ENCODE assay signal across 25 cellular contexts in the genomic region with DNA sequence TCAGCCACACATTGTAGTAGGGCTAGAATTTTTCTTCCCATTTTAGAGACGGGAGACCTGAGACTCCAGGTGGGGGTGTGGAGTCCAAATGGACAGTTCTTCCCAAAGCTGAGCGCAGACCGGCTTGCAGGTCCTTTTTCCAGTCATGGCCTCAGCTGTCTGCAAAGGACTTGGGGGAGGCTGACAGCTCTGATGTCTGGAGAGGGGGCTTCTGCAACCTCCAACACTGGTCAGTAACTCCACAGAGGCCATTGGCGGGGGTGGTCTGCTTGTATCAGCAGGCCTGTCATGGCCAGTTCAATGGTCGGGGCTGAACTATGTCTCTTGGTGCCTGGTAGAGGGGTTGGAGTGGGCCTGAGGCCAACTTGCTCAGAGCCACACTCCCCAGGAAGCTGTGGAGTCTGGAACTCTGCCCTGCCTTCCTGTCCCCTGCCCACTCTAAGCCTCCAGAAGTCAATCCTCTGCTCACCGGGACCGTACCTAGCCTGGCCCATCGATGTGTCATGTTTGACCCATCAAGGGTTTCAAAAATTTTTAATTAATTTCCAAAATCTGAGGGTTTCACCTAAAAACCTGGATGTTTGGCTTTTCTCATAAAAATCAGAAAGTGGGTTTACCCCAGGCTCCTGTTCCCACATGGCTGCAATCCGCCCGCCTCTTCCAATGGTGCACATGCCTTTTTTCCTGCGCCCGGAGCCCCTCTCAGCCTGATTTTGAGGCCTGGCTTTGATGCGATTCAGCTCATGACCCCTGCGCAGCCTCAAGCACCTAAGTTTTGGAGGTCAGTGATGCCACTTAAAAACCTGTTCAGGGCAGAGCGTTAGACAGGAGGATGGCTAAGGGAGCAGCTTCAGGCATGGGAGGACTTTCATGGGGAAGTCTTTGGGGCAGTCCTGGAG. TPM values are rescaled to one million over a fixed set of nuclear protein-coding genes. Genes with fewer than 3 reads are reported as not detected.
A peak's percentile ranks its signal among the peaks of the same experiment; 100 is the strongest.
DNase-seq lines count a peak whose midpoint lies in the region; ATAC-seq, FAIRE-seq and TF ChIP-seq lines count a peak whose summit lies in the region.
"Had no signal": no experiment of that assay in that cellular context is flagged by ENCODE, and none has a peak within 500 bp of the region (broad histone marks: within the 10 kb centered on the region; RNA-seq: fewer than 3 reads in every experiment).

No MANE protein-coding gene starts in this region.

- H3K4me3 Mint-ChIP-seq in chondrocyte (ENCODE audit: unreplicated experiment) (no peak overlapping the region), nephron (no peak overlapping the region)
- H3K4me3 Mint-ChIP-seq: B cell; CD4-positive, alpha-beta T cell; CD8-positive, alpha-beta T cell had no signal

- no peak overlapping the region for H3K23ac ChIP-seq in mesendoderm (ENCODE audit: low read length)

- no peaks in the 10 kb centered on the region for H3K36me3 ChIP-seq in HepG2 (replicated peaks in 1 of 2; ENCODE audit: control insufficient read depth in 1 of 2, insufficient read depth in 2 of 2, low read length in 2 of 2)
- no peaks in the 10 kb centered on the region for H3K36me3 ChIP-seq in right lobe of liver
- no peaks in the 10 kb centered on the region for H3K36me3 ChIP-seq in ovary
- H3K36me3 ChIP-seq in mesendoderm (ENCODE audit: control insufficient read depth, insufficient read depth, low read length) = no peaks in the 10 kb centered on the region
- H3K36me3 ChIP-seq: BLaER1 treated with 17β-estradiol and CSF1 and Interleukin-3, amounts not matched to agents 10 nM and 100 nM had no signal

- no peak overlapping the region for H2BK15ac ChIP-seq in mesendoderm (replicated peaks; ENCODE audit: low read depth)

- H3K4me3 ChIP-seq in HepG2 (replicated peaks in 1 of 3; ENCODE audit: insufficient read depth in 1 of 3, low read depth in 2 of 3, low read length in 3 of 3) (no peak overlapping the region), right lobe of liver (no peak overlapping the region), ovary (no peak overlapping the region), mesendoderm (ENCODE audit: low read length) (no peak overlapping the region)
- H3K4me3 ChIP-seq: A549; BLaER1 treated with 17β-estradiol and CSF1 and Interleukin-3, amounts not matched to agents 10 nM and 100 nM had no signal

- H2AFZ ChIP-seq in HepG2 (ENCODE audit: low read length) = no peak overlapping the region

- H3K18ac ChIP-seq in mesendoderm (ENCODE audit: low read length) = no peak overlapping the region

- CTCF ChIA-PET in HepG2 (lab: Yijun Ruan, JAX; ENCODE audit: low intra/inter-chr PET ratio, low total read pairs) = no interaction called here

- intact Hi-C loops in HepG2 (cut with micrococcal nuclease; ENCODE audit: unreplicated experiment) = no loop called here
- intact Hi-C loops in right lobe of liver (cut with DNase I) = no loop called here
- intact Hi-C loops in ovary (cut with DNase I) = no loop called here

- no peaks in the 10 kb centered on the region for H3K79me2 ChIP-seq in HepG2 (ENCODE audit: insufficient read depth, low read length)
- H3K79me2 ChIP-seq in mesendoderm (ENCODE audit: control insufficient read depth, insufficient read depth, low read length) = no peaks in the 10 kb centered on the region

- no peak for FAIRE-seq in HepG2 (lab: Jason Lieb, UNC)
- FAIRE-seq: A549, D721Med, G401.6, GM12891, GM19239 had no signal

- no peak overlapping the region for H2AK5ac ChIP-seq in mesendoderm (ENCODE audit: low read length)

- TF ChIP-seq POLR2A in HepG2 (IDR thresholded peaks at IDR 0.05; ENCODE audit: insufficient read depth in 1 of 2, low read depth in 2 of 2, low read length in 2 of 2) = peak; percentile 11 to 32; a peak in 1 of 4 replicates
- no peak for TF ChIP-seq POLR2A in right lobe of liver (IDR thresholded peaks at IDR 0.05)
- TF ChIP-seq POLR2A in ovary (IDR thresholded peaks at IDR 0.05) = no peak

- H4K8ac ChIP-seq in mesendoderm (ENCODE audit: low read depth, low read length) = no peak overlapping the region

- H3K9me3 ChIP-seq in HepG2 (ENCODE audit: low read length) (no peaks in the 10 kb centered on the region), right lobe of liver (no peaks in the 10 kb centered on the region), ovary (no peaks in the 10 kb centered on the region)
- H3K9me3 ChIP-seq: A549; BLaER1 treated with 17β-estradiol and CSF1 and Interleukin-3, amounts not matched to agents 10 nM and 100 nM; Caco-2 had no signal

- ATAC-seq in HepG2 (peak; percentile 7), right lobe of liver (no peak)
- ATAC-seq: A549; CD8-positive, alpha-beta T cell had no signal

- H3K4me1 Mint-ChIP-seq in chondrocyte (ENCODE audit: low read depth) = peaks cover 5% of the 10 kb centered on the region
- peaks cover 54% of the 10 kb centered on the region for H3K4me1 Mint-ChIP-seq in nephron
- H3K4me1 Mint-ChIP-seq: B cell had no signal

- BruUV-seq in HepG2 (replicated peaks; lab: Mats Ljungman, UMichigan) = no TSS peak

- no peak overlapping the region for H2BK5ac ChIP-seq in mesendoderm (ENCODE audit: low read length)

- no peak overlapping the region for H2BK120ac ChIP-seq in mesendoderm (ENCODE audit: low read depth, low read length)

- in situ Hi-C loops in HepG2 (cut with HindIII; ENCODE audit: extremely low pct_ligation_motif_present, low pct_unique_long_range_greater_than_20kb) = no loop called here

- TF ChIP-seq EP300 in HepG2 (IDR thresholded peaks at IDR 0.05; ENCODE audit: low read depth in 2 of 2, low read length in 2 of 2) = no peak
- no peak for TF ChIP-seq EP300 in HepG2 (CRISPR knock-in tag; IDR thresholded peaks at IDR 0.05; ENCODE audit: borderline replicate concordance)
- TF ChIP-seq EP300 in ovary (IDR thresholded peaks at IDR 0.05) = no peak

- no peak for TF ChIP-seq RAD21 in HepG2 (CRISPR knock-in tag; IDR thresholded peaks at IDR 0.05)

- H3K79me1 ChIP-seq in mesendoderm (ENCODE audit: low read length) = no peaks in the 10 kb centered on the region

- DNase-seq in HepG2 (ENCODE audit: low spot score) (no peak), right lobe of liver (no peak), chondrocyte (ENCODE audit: low spot score) (no peak), ovary (no peak), SKM-1 (lab: John Stamatoyannopoulos, UW; ENCODE audit: unreplicated experiment) (no peak), mesendoderm (no peak)
- DNase-seq: AML-193; Caco-2; Calu3; CD4-positive, alpha-beta T cell; CD8-positive, alpha-beta T cell; DMS79 treated with DMSO at 0.1 percent for 48 hours; GF-D8 had no signal

- H3K4me2 ChIP-seq in HepG2 (ENCODE audit: low read depth, low read length) = no peak overlapping the region
- H3K4me2 ChIP-seq in mesendoderm (ENCODE audit: low read length) = no peak overlapping the region
- H3K4me2 ChIP-seq: A549; BLaER1 treated with 17β-estradiol and CSF1 and Interleukin-3, amounts not matched to agents 10 nM and 100 nM had no signal

- peaks cover 7% of the 10 kb centered on the region for H3K27me3 Mint-ChIP-seq in chondrocyte (ENCODE audit: low read depth)
- H3K27me3 Mint-ChIP-seq in nephron (ENCODE audit: low read depth) = no peaks in the 10 kb centered on the region
- H3K27me3 Mint-ChIP-seq: CD4-positive, alpha-beta T cell had no signal

- no peak overlapping the region for H3K56ac ChIP-seq in mesendoderm (ENCODE audit: low read length)

- H3K4ac ChIP-seq in mesendoderm (ENCODE audit: low read depth, low read length) = no peak overlapping the region

- H3K27ac Mint-ChIP-seq in chondrocyte (ENCODE audit: unreplicated experiment) (peak overlapping the region; percentile 61), nephron (peak overlapping the region; percentile 56 to 86 (median 80))
- H3K27ac Mint-ChIP-seq: B cell; CD4-positive, alpha-beta T cell; CD8-positive, alpha-beta T cell had no signal

- no peak overlapping the region for H3K9ac ChIP-seq in HepG2 (ENCODE audit: insufficient read depth, low read depth, low read length)
- H3K9ac ChIP-seq in mesendoderm (ENCODE audit: low read length) = no peak overlapping the region
- H3K9ac ChIP-seq: BLaER1 treated with 17β-estradiol and CSF1 and Interleukin-3, amounts not matched to agents 10 nM and 100 nM had no signal

- no peaks in the 10 kb centered on the region for H3K27me3 ChIP-seq in HepG2 (ENCODE audit: control insufficient read depth in 1 of 2, insufficient read depth in 2 of 2, low read length in 2 of 2)
- H3K27me3 ChIP-seq in right lobe of liver = no peaks in the 10 kb centered on the region
- H3K27me3 ChIP-seq in ovary = no peaks in the 10 kb centered on the region
- H3K27me3 ChIP-seq in mesendoderm (ENCODE audit: insufficient read depth, low read length, poor library complexity) = no peaks in the 10 kb centered on the region
- H3K27me3 ChIP-seq: BLaER1 treated with 17β-estradiol and CSF1 and Interleukin-3, amounts not matched to agents 10 nM and 100 nM had no signal

- POLR2A ChIA-PET in HepG2 (lab: Yijun Ruan, JAX) = no interaction called here

- H3K36me3 Mint-ChIP-seq in chondrocyte (ENCODE audit: low read depth) (peaks cover 2% of the 10 kb centered on the region), nephron (ENCODE audit: low read depth) (no peaks in the 10 kb centered on the region)
- H3K36me3 Mint-ChIP-seq: CD8-positive, alpha-beta T cell had no signal

- no peaks in the 10 kb centered on the region for H3K9me3 Mint-ChIP-seq in chondrocyte (ENCODE audit: low read depth)
- no peaks in the 10 kb centered on the region for H3K9me3 Mint-ChIP-seq in nephron
- H3K9me3 Mint-ChIP-seq: CD4-positive, alpha-beta T cell; CD8-positive, alpha-beta T cell had no signal

- 92% methylated on average over 15 of the region's 15 CpGs for WGBS in HepG2 (ENCODE audit: low lambda C conversion rate)
- 87% methylated on average over 10 of the region's 15 CpGs for WGBS in right lobe of liver (ENCODE audit: insufficient coverage, low coverage, low lambda C conversion rate, missing lambda C conversion rate)
- WGBS in ovary, 3 donors = 85 to 87% (median 87%) methylated on average over 15 of the region's 15 CpGs
- WGBS in mesendoderm (ENCODE audit: extremely low coverage, insufficient coverage, low lambda C conversion rate) = no CpG with 5 or more reads among the region's 15 CpGs

- H4K5ac ChIP-seq in mesendoderm (ENCODE audit: low read length) = no peak overlapping the region

- H4K20me1 ChIP-seq in HepG2 (ENCODE audit: insufficient read depth, low read length) = peaks cover 10% of the 10 kb centered on the region; the same call in 1 of the 2 replicates
- H4K20me1 ChIP-seq: BLaER1 treated with 17β-estradiol and CSF1 and Interleukin-3, amounts not matched to agents 10 nM and 100 nM had no signal

- H3K4me1 ChIP-seq in HepG2 (ENCODE audit: insufficient read depth, low read length) (peaks cover 15% of the 10 kb centered on the region), right lobe of liver (peaks cover 0 to 3% (median 0%) of the 10 kb centered on the region in 4 donors), ovary (ENCODE audit: insufficient read depth) (no peaks in the 10 kb centered on the region), mesendoderm (ENCODE audit: control insufficient read depth, low read depth, low read length) (peaks cover 3% of the 10 kb centered on the region)
- H3K4me1 ChIP-seq: A549, Caco-2 had no signal

- H3K27ac ChIP-seq in HepG2 (ENCODE audit: extremely low read length, insufficient read depth, low read length) = no peak overlapping the region
- no peak overlapping the region for H3K27ac ChIP-seq in right lobe of liver
- no peak overlapping the region for H3K27ac ChIP-seq in ovary
- H3K27ac ChIP-seq in mesendoderm (ENCODE audit: low read depth, low read length) = no peak overlapping the region
- H3K27ac ChIP-seq: 22Rv1; A549; BLaER1 treated with 17β-estradiol and CSF1 and Interleukin-3, amounts not matched to agents 10 nM and 100 nM; C4-2B had no signal

- no peak for TF ChIP-seq CTCF in HepG2 (CRISPR knock-in tag; IDR thresholded peaks at IDR 0.05)
- no peak for TF ChIP-seq CTCF in right lobe of liver (IDR thresholded peaks at IDR 0.05)
- TF ChIP-seq CTCF in chondrocyte (IDR thresholded peaks at IDR 0.05) = no peak
- TF ChIP-seq CTCF in nephron (IDR thresholded peaks at IDR 0.05; ENCODE audit: unreplicated experiment in 3 of 3) = no peak
- no peak for TF ChIP-seq CTCF in ovary (IDR thresholded peaks at IDR 0.05)

RNA-seq across cellular contexts. Expression of a gene that starts 39.9 kb away (rescaled TPM):
- total RNA-seq in HepG2 (2016; rRNA removed; fragmentation: Illumina TruSeq; extraction: Trizol) (not detected in 2 replicates), right lobe of liver (1 to 10 TPM in 1 of 6 experiments, under 1 TPM in 5; 0.31 to 1.9 (median 0.71) TPM), chondrocyte (not detected in 3 replicates), ovary (1 to 10 TPM in 2 of 7 donors, under 1 TPM in 5; 0.48 to 1.3 (median 0.82) TPM)
- not detected in 2 replicates for total RNA-seq in HepG2 (2016; cell fraction: cytosol; rRNA removed; fragmentation: Illumina TruSeq; extraction: Trizol; ENCODE audit: low read depth)
- total RNA-seq in HepG2 (2016; cell fraction: insoluble cytoplasmic fraction; rRNA removed; fragmentation: Illumina TruSeq; extraction: Trizol) = not detected in 2 replicates
- not detected in 2 replicates for total RNA-seq in HepG2 (2016; cell fraction: membrane; rRNA removed; fragmentation: Illumina TruSeq; extraction: Trizol)
- not detected in 2 replicates for total RNA-seq in HepG2 (2016; cell fraction: nucleus; rRNA removed; fragmentation: Illumina TruSeq; extraction: Trizol)
- polyA plus RNA-seq in HepG2 (2011; rRNA removed) (not detected in 2 replicates), ovary (1 to 10 TPM in 1 of 2 donors, under 1 TPM in 1; 0.38 to 2.7 TPM)
- not detected in 2 replicates for polyA plus RNA-seq in HepG2 (2011; cell fraction: cytosol; rRNA removed)
- polyA plus RNA-seq in HepG2 (2011; cell fraction: nucleus; rRNA removed) = not detected in 2 replicates
- polyA plus RNA-seq in HepG2 (2012) = 0.04 TPM in 1 of 2 replicates, not detected in the other
- not detected in 2 replicates for polyA plus RNA-seq in HepG2 (2016; cell fraction: cytosol; fragmentation: Illumina TruSeq; extraction: Trizol; ENCODE audit: low read depth)
- polyA plus RNA-seq in HepG2 (2016; cell fraction: insoluble cytoplasmic fraction; fragmentation: Illumina TruSeq; extraction: Trizol; ENCODE audit: low read depth) = not detected in 2 replicates
- polyA plus RNA-seq in HepG2 (2016; cell fraction: membrane; fragmentation: Illumina TruSeq; extraction: Trizol; ENCODE audit: low read depth) = not detected in 2 replicates
- not detected in 2 replicates for polyA plus RNA-seq in HepG2 (2016; cell fraction: nucleus; fragmentation: Illumina TruSeq; extraction: Trizol; ENCODE audit: insufficient read depth, low read depth)
- polyA minus RNA-seq in HepG2 (2011; rRNA and poly(A)+ RNA removed; ENCODE audit: low replicate concordance) = not detected in 2 replicates
- polyA minus RNA-seq in HepG2 (2011; cell fraction: cytosol; rRNA and poly(A)+ RNA removed) = not detected in 2 replicates
- not detected in 2 replicates for polyA minus RNA-seq in HepG2 (2011; cell fraction: nucleus; rRNA and poly(A)+ RNA removed)
- not detected for polyA plus RNA-seq in mesendoderm (2013, experiment 1 of 2)
- not detected for polyA plus RNA-seq in mesendoderm (2013, experiment 2 of 2)
- total RNA-seq: A172, Caco-2, Calu3 had no signal
- polyA plus RNA-seq: A549, BJ had no signal

RNA-seq across cellular contexts. Expression of a gene that starts 52.2 kb away (rescaled TPM):
- total RNA-seq in HepG2 (2016; rRNA removed; fragmentation: Illumina TruSeq; extraction: Trizol) (0.27 and 0.29 TPM in 2 replicates), right lobe of liver (1 to 10 TPM in 4 of 6 experiments, under 1 TPM in 2; 0.74 to 6.0 (median 1.4) TPM), chondrocyte (0.05 to 0.44 TPM (median 0.07 TPM) in 3 replicates), ovary (1 to 10 TPM in 6 of 7 donors, under 1 TPM in 1; 0.88 to 1.5 (median 1.1) TPM)
- total RNA-seq in HepG2 (2016; cell fraction: cytosol; rRNA removed; fragmentation: Illumina TruSeq; extraction: Trizol; ENCODE audit: low read depth) = 0.18 and 0.20 TPM in 2 replicates
- 0.09 and 0.12 TPM in 2 replicates for total RNA-seq in HepG2 (2016; cell fraction: insoluble cytoplasmic fraction; rRNA removed; fragmentation: Illumina TruSeq; extraction: Trizol)
- 0.21 TPM in 1 of 2 replicates, not detected in the other for total RNA-seq in HepG2 (2016; cell fraction: membrane; rRNA removed; fragmentation: Illumina TruSeq; extraction: Trizol)
- 0.22 and 0.38 TPM in 2 replicates for total RNA-seq in HepG2 (2016; cell fraction: nucleus; rRNA removed; fragmentation: Illumina TruSeq; extraction: Trizol)
- polyA plus RNA-seq in HepG2 (2011; rRNA removed) (0.76 and 0.81 TPM in 2 replicates), ovary (1 to 10 TPM in 1 of 2 donors, under 1 TPM in 1; 0.53 to 1.4 TPM)
- 0.36 and 0.68 TPM in 2 replicates for polyA plus RNA-seq in HepG2 (2011; cell fraction: cytosol; rRNA removed)
- 1.9 and 2.3 TPM in 2 replicates for polyA plus RNA-seq in HepG2 (2011; cell fraction: nucleus; rRNA removed)
- 0.19 and 0.29 TPM in 2 replicates for polyA plus RNA-seq in HepG2 (2012)
- polyA plus RNA-seq in HepG2 (2016; cell fraction: cytosol; fragmentation: Illumina TruSeq; extraction: Trizol; ENCODE audit: low read depth) = 0.02 and 0.03 TPM in 2 replicates
- not detected in 2 replicates for polyA plus RNA-seq in HepG2 (2016; cell fraction: insoluble cytoplasmic fraction; fragmentation: Illumina TruSeq; extraction: Trizol; ENCODE audit: low read depth)
- not detected in 2 replicates for polyA plus RNA-seq in HepG2 (2016; cell fraction: membrane; fragmentation: Illumina TruSeq; extraction: Trizol; ENCODE audit: low read depth)
- polyA plus RNA-seq in HepG2 (2016; cell fraction: nucleus; fragmentation: Illumina TruSeq; extraction: Trizol; ENCODE audit: insufficient read depth, low read depth) = 0.17 and 0.37 TPM in 2 replicates
- polyA minus RNA-seq in HepG2 (2011; rRNA and poly(A)+ RNA removed; ENCODE audit: low replicate concordance) = 4.8 TPM in 1 of 2 replicates, not detected in the other
- 0.49 and 1.1 TPM in 2 replicates for polyA minus RNA-seq in HepG2 (2011; cell fraction: cytosol; rRNA and poly(A)+ RNA removed)
- polyA minus RNA-seq in HepG2 (2011; cell fraction: nucleus; rRNA and poly(A)+ RNA removed) = 2.1 and 2.3 TPM in 2 replicates
- polyA plus RNA-seq in mesendoderm (2013, experiment 1 of 2) = 0.14 TPM
- polyA plus RNA-seq in mesendoderm (2013, experiment 2 of 2) = 0.14 TPM
- total RNA-seq: A172 had no signal
- polyA plus RNA-seq: A549, BJ had no signal

Comparison
In these comparisons a context has a peak if more than half of its experiments do, and no peak if none do; other contexts are left out.
1. POLR2A ChIP-seq: peak in HepG2 (2 of 2); none in right lobe of liver (single experiment) and ovary (single experiment).